8 cellular contexts compared by ENCODE assay signal in genomic region chr18:9102391-9103216, GRCh38. TPM values are rescaled to one million over a fixed set of nuclear protein-coding genes. Genes with fewer than 3 reads are reported as not detected.
A peak's percentile ranks its signal among the peaks of the same experiment; 100 is the strongest.
DNase-seq lines count a peak whose midpoint lies in the region; ATAC-seq and TF ChIP-seq lines count a peak whose summit lies in the region.

NDUFV2 (plus strand) TSS chr18:9102699; CDS start chr18:9102744, 45 bp downstream.

- 6% methylated on average over 66 of the region's 66 CpGs for WGBS in liver

- no peaks in the 10 kb centered on the region for H3K27me3 Mint-ChIP-seq in CD4-positive, alpha-beta T cell
- no peaks in the 10 kb centered on the region for H3K27me3 Mint-ChIP-seq in activated CD4-positive, alpha-beta memory T cell treated with anti-CD3 and anti-CD28 coated beads for 36 hours

- H3K4me1 ChIP-seq in liver (ENCODE audit: control insufficient read depth in 4 of 4, insufficient read depth in 4 of 4, low read length in 3 of 4) = peaks cover 7 to 39% (median 23%) of the 10 kb centered on the region in 4 donors

- ATAC-seq in CD4-positive, alpha-beta T cell (ENCODE audit: poor library complexity) = peak; percentile 87
- ATAC-seq in GM19455 (IDR thresholded peaks at IDR 0.05; ENCODE audit: unreplicated experiment) = peak; percentile 94

- POLR2A ChIA-PET in CD4-positive, alpha-beta T cell (lab: Charles Lee) = interaction anchor here (0.9 to 35.5 kb wide), 18 partner anchors 8 to 811 kb away, joined by 3 to 914 read pairs (median 6); partner anchors contain the start of genes ANKRD12, TWSG1 and VAPA
- POLR2A ChIA-PET in activated CD4-positive, alpha-beta memory T cell treated with anti-CD3 and anti-CD28 coated beads for 36 hours (lab: Charles Lee) = interaction anchor here (0.6 to 8.0 kb wide), 9 partner anchors 8 to 403 kb away, joined by 3 to 178 read pairs (median 9); partner anchors contain the start of gene ANKRD12

- peak within 1 kb of the TSS; percentile 61 to 98 (median 94) for H3K4me3 ChIP-seq in liver (ENCODE audit: low read depth in 1 of 3, low read length in 3 of 3)

- no peaks in the 10 kb centered on the region for H3K36me3 ChIP-seq in liver (ENCODE audit: control insufficient read depth in 4 of 4, insufficient read depth in 3 of 4, low read depth in 1 of 4, low read length in 3 of 4)

- H3K9me3 ChIP-seq in CD4-positive, alpha-beta T cell (ENCODE audit: control insufficient read depth, low read length) = no peaks in the 10 kb centered on the region
- no peaks in the 10 kb centered on the region for H3K9me3 ChIP-seq in liver (ENCODE audit: control insufficient read depth in 4 of 4, low read length in 3 of 4)

- peaks cover 43% of the 10 kb centered on the region for H3K36me3 Mint-ChIP-seq in CD4-positive, alpha-beta T cell (ENCODE audit: low read depth)
- H3K36me3 Mint-ChIP-seq in activated CD4-positive, alpha-beta memory T cell treated with anti-CD3 and anti-CD28 coated beads for 36 hours = peaks cover 53% of the 10 kb centered on the region

- peak within 1 kb of the TSS; percentile 95 for H3K4me3 Mint-ChIP-seq in CD4-positive, alpha-beta T cell
- peak within 1 kb of the TSS; percentile 90 for H3K4me3 Mint-ChIP-seq in activated CD4-positive, alpha-beta memory T cell treated with anti-CD3 and anti-CD28 coated beads for 36 hours

- peak within 1 kb of the TSS; percentile 99 to 100 for H3K9ac ChIP-seq in liver (ENCODE audit: low read depth in 1 of 2, low read length in 2 of 2)

- intact Hi-C loops in CD4-positive, alpha-beta T cell (cut with DNase I, micrococcal nuclease) = loop anchor here (1.0 to 10.0 kb wide), 10 partner anchors 11 to 812 kb away; partner anchors contain the start of genes VAPA (in 2 of the 2), ANKRD12 (in 1 of the 2), RALBP1 (in 1 of the 2) and TWSG1 (in 1 of the 2)
- intact Hi-C loops in activated CD4-positive, alpha-beta memory T cell treated with anti-CD3 and anti-CD28 coated beads for 36 hours (cut with micrococcal nuclease) = loop anchor here (1.0 to 2.0 kb wide), 5 partner anchors 11 to 34 kb away; partner anchors contain the start of gene ANKRD12

- peak in 1 of 2 donors; percentile 32 for TF ChIP-seq RAD21 in liver (IDR thresholded peaks at IDR 0.05)

- H3K27me3 ChIP-seq in CD4-positive, alpha-beta T cell (ENCODE audit: control insufficient read depth, insufficient read depth, low read length) = no peaks in the 10 kb centered on the region
- no peaks in the 10 kb centered on the region for H3K27me3 ChIP-seq in liver (ENCODE audit: control insufficient read depth in 4 of 4, insufficient read depth in 4 of 4, low read length in 3 of 4)

- H3K27ac ChIP-seq in CD4-positive, alpha-beta T cell (ENCODE audit: low read depth, low read length) = peak within 1 kb of the TSS; percentile 82
- H3K27ac ChIP-seq in liver (ENCODE audit: low read depth in 1 of 2, low read length in 2 of 2) = peak within 1 kb of the TSS; percentile 95 to 99

- CTCF ChIA-PET in CD4-positive, alpha-beta T cell (lab: Charles Lee) = interaction anchor here (1.0 to 5.7 kb wide), 11 partner anchors 13 to 108 kb away, joined by 3 to 66 read pairs (median 6); partner anchors contain the start of gene ANKRD12
- CTCF ChIA-PET in activated CD4-positive, alpha-beta memory T cell treated with anti-CD3 and anti-CD28 coated beads for 36 hours (lab: Charles Lee) = interaction anchor here (1.0 to 4.7 kb wide), 9 partner anchors 12 to 46 kb away, joined by 4 to 28 read pairs (median 8); partner anchors contain the start of gene ANKRD12

- H3K9me3 Mint-ChIP-seq in CD4-positive, alpha-beta T cell = no peaks in the 10 kb centered on the region
- no peaks in the 10 kb centered on the region for H3K9me3 Mint-ChIP-seq in activated CD4-positive, alpha-beta memory T cell treated with anti-CD3 and anti-CD28 coated beads for 36 hours

- TF ChIP-seq CTCF in CD4-positive, alpha-beta T cell (IDR thresholded peaks at IDR 0.05) = no peak
- TF ChIP-seq CTCF in liver (IDR thresholded peaks at IDR 0.05; ENCODE audit: low read depth, low read length, missing input control) = no peak

- peak; percentile 93 to 99 (median 98) for DNase-seq in CD4-positive, alpha-beta T cell
- DNase-seq in HK-2 (ENCODE audit: unreplicated experiment) (peak; percentile 91), NCI-H82 treated with DMSO at 0.1 percent for 48 hours (lab: John Stamatoyannopoulos, UW; ENCODE audit: unreplicated experiment) (peak; percentile 69), dermis microvascular lymphatic vessel endothelial cell (ENCODE audit: low read depth in 2 of 2) (peak; percentile 89 to 98)
- peak; percentile 99 for DNase-seq in activated CD4-positive, alpha-beta memory T cell treated with anti-CD3 and anti-CD28 coated beads for 36 hours
- peak; percentile 99 for DNase-seq in stimulated activated CD4-positive, alpha-beta T cell treated with anti-CD3 and anti-CD28 coated beads, Interleukin-4, amount 100 ng/mL, for 1 hour

- peaks cover 63% of the 10 kb centered on the region for H3K4me1 Mint-ChIP-seq in CD4-positive, alpha-beta T cell (ENCODE audit: low read depth)
- H3K4me1 Mint-ChIP-seq in activated CD4-positive, alpha-beta memory T cell treated with anti-CD3 and anti-CD28 coated beads for 36 hours (ENCODE audit: low read depth) = peaks cover 39% of the 10 kb centered on the region

- peak within 1 kb of the TSS; percentile 90 for H3K27ac Mint-ChIP-seq in CD4-positive, alpha-beta T cell
- H3K27ac Mint-ChIP-seq in activated CD4-positive, alpha-beta memory T cell treated with anti-CD3 and anti-CD28 coated beads for 36 hours = peak within 1 kb of the TSS; percentile 95

TF ChIP-seq in liver, 16 proteins besides CTCF, POLR2A, EP300 and RAD21:
- no peak for TF ChIP-seq ATF3 (IDR thresholded peaks at IDR 0.05)
- peak in 1 of 2 donors; percentile 20 for TF ChIP-seq EGR1 (IDR thresholded peaks at IDR 0.05; ENCODE audit: low read depth in 2 of 2)
- TF ChIP-seq REST (IDR thresholded peaks at IDR 0.05) = peak; percentile 22
- no peak for TF ChIP-seq HNF4G (IDR thresholded peaks at IDR 0.05)
- TF ChIP-seq FOXA1 (IDR thresholded peaks at IDR 0.05) = no peak
- TF ChIP-seq NR2F2 (IDR thresholded peaks at IDR 0.05) = no peak
- TF ChIP-seq FOXA2 (IDR thresholded peaks at IDR 0.05) = no peak
- peak; percentile 48 for TF ChIP-seq SP1 (IDR thresholded peaks at IDR 0.05)
- TF ChIP-seq JUND (IDR thresholded peaks at IDR 0.05) = no peak
- peak; percentile 94 for TF ChIP-seq YY1 (IDR thresholded peaks at IDR 0.05)
- peak in 1 of 2 donors; percentile 21 for TF ChIP-seq RXRA (IDR thresholded peaks at IDR 0.05)
- TF ChIP-seq ZBTB33 (IDR thresholded peaks at IDR 0.05) = peak; percentile 50
- TF ChIP-seq HNF4A (conservative IDR thresholded peaks at IDR 0.05) = peak in 1 of 2 donors; percentile 6
- TF ChIP-seq TAF1 (conservative IDR thresholded peaks at IDR 0.05) = no peak
- no peak for TF ChIP-seq GABPA (IDR thresholded peaks at IDR 0.05 in 1 of 2, conservative IDR thresholded peaks at IDR 0.05 in 1 of 2)
- no peak for TF ChIP-seq MAX (IDR thresholded peaks at IDR 0.05)

RNA-seq across cellular contexts. Expression of gene NDUFV2, which starts in this region (rescaled TPM):
- total RNA-seq in CD4-positive, alpha-beta T cell = 100 to 1,000 TPM; 230 to 231 TPM
- 100 to 1,000 TPM; 535 to 552 TPM for total RNA-seq in activated CD4-positive, alpha-beta memory T cell treated with anti-CD3 and anti-CD28 coated beads for 36 hours
- total RNA-seq in dermis microvascular lymphatic vessel endothelial cell = 71.2 and 105 TPM in 2 replicates
- total RNA-seq in liver = 100 to 1,000 TPM in 1 of 2 donors, 10 to 100 TPM in 1; 74.5 to 170 TPM
- polyA plus RNA-seq in liver = 100 to 1,000 TPM; 201 to 415 TPM

Comparison
In these comparisons a context has a peak if more than half of its experiments do, and no peak if none do; other contexts are left out.
1. Peak in every context shown above with its lines: DNase-seq, ATAC-seq, H3K4me3 ChIP-seq and H3K27ac ChIP-seq.